8 cellular contexts compared by ENCODE assay signal in genomic region chr17:1515640-1516402, GRCh38. TPM values are rescaled to one million over a fixed set of nuclear protein-coding genes. Genes with fewer than 3 reads are reported as not detected.
DNase-seq lines count a peak whose midpoint lies in the region; ATAC-seq and TF ChIP-seq lines count a peak whose summit lies in the region.

No MANE protein-coding gene starts in this region.

- no peaks in the 10 kb centered on the region for H4K20me1 ChIP-seq in H9 (ENCODE audit: control insufficient read depth, insufficient read depth, insufficient read length)

- no CpG with 5 or more reads among the region's 32 CpGs for WGBS in H9 (ENCODE audit: extremely low coverage, insufficient read length, low lambda C conversion rate)

- no peak overlapping the region for H4K91ac ChIP-seq in H9 (ENCODE audit: insufficient read length, low read depth, low read length)

- no peak overlapping the region for H2BK12ac ChIP-seq in H9 (ENCODE audit: insufficient read length, low read depth, low read length)

- H2BK5ac ChIP-seq in H9 (ENCODE audit: insufficient read length, low read length) = no peak overlapping the region

- no peak overlapping the region for H2AK5ac ChIP-seq in H9 (ENCODE audit: insufficient read length, low read length)

- no peak overlapping the region for H2BK20ac ChIP-seq in H9 (ENCODE audit: low read depth, low read length, poor library complexity, severe bottlenecking)

- H3K27me3 ChIP-seq in H9 (ENCODE audit: insufficient read depth, low read length) = no peaks in the 10 kb centered on the region

- H3K23me2 ChIP-seq in H9 (ENCODE audit: insufficient read length, low read depth, low read length, poor library complexity, severe bottlenecking) = peaks cover 10% of the 10 kb centered on the region

- DNase-seq in DMS53 treated with DMSO at 0.1 percent for 48 hours (lab: John Stamatoyannopoulos, UW; ENCODE audit: unreplicated experiment) (peak; percentile 17), H9 (peak; percentile 82), NCI-H2227 treated with DMSO at 0.1 percent for 48 hours (lab: John Stamatoyannopoulos, UW) (peak; percentile 63), lung microvascular endothelial cell (ENCODE audit: low read depth in 2 of 2) (peak; percentile 69 to 93)
- DNase-seq in activated CD4-positive, alpha-beta T cell treated with anti-CD3 and anti-CD28 coated beads, Interleukin-2, amount 50 U/mL, for 48 hours = peak; percentile 35 to 50
- DNase-seq in effector memory CD8-positive, alpha-beta T cell = peak; percentile 53 to 60 (median 55)
- peak; percentile 46 for DNase-seq in stimulated activated naive CD8-positive, alpha-beta T cell treated with anti-CD3 and anti-CD28 coated beads, Interleukin-15, Interleukin-2, amounts not matched to agents 100 U/mL and 50 U/mL, for 24 hours

- H3K56ac ChIP-seq in H9 (ENCODE audit: insufficient read length, low read depth, low read length) = no peak overlapping the region

- peak overlapping the region; percentile 93 to 97 (median 96) for H3K27ac Mint-ChIP-seq in H9
- peak overlapping the region; percentile 85 to 89 for H3K27ac Mint-ChIP-seq in effector memory CD8-positive, alpha-beta T cell

- peak overlapping the region; percentile 86 to 89 for H3K4me3 Mint-ChIP-seq in H9
- H3K4me3 Mint-ChIP-seq in effector memory CD8-positive, alpha-beta T cell = peak overlapping the region; percentile 86

- no peak overlapping the region for H3K4ac ChIP-seq in H9 (ENCODE audit: low read depth, low read length)

- no peak overlapping the region for H3K18ac ChIP-seq in H9 (ENCODE audit: insufficient read length, low read depth, low read length)

- H3K14ac ChIP-seq in H9 (ENCODE audit: insufficient read depth, low read length) = no peak overlapping the region; the same call in 1 of the 2 replicates

- H3K27ac ChIP-seq in H9 (ENCODE audit: insufficient read length, low read depth, low read length) = no peak overlapping the region

- H3K4me1 Mint-ChIP-seq in H9 = peaks cover 14 to 21% of the 10 kb centered on the region in 2 experiments
- peaks cover 15 to 18% of the 10 kb centered on the region in 2 donors for H3K4me1 Mint-ChIP-seq in effector memory CD8-positive, alpha-beta T cell (ENCODE audit: low read depth in 2 of 2)

- no peak overlapping the region for H2BK15ac ChIP-seq in H9 (ENCODE audit: low read depth, low read length)

- 0 out of 2 replicates have a peak, but pooled peaks cover 2% of the 10 kb centered on the region for H3K4me1 ChIP-seq in H9 (ENCODE audit: insufficient read depth, low read length)

- no peak overlapping the region for H2BK120ac ChIP-seq in H9 (ENCODE audit: low read depth, low read length, poor library complexity, severe bottlenecking)

- peak overlapping the region; percentile 57 for H3K9ac ChIP-seq in H9 (ENCODE audit: extremely low read depth, insufficient read length, low read length)

- H3K27me3 Mint-ChIP-seq in H9 (ENCODE audit: low read depth) = no peaks in the 10 kb centered on the region; the same call in 1 of the 2 replicates
- H3K27me3 Mint-ChIP-seq in effector memory CD8-positive, alpha-beta T cell = no peaks in the 10 kb centered on the region

- H3K36me3 Mint-ChIP-seq in H9 (ENCODE audit: insufficient read depth in 1 of 3, low read depth in 3 of 3) = peaks cover 2 to 32% (median 22%) of the 10 kb centered on the region in 3 experiments; a peak in 6 of 7 replicates
- peaks cover 28% of the 10 kb centered on the region for H3K36me3 Mint-ChIP-seq in effector memory CD8-positive, alpha-beta T cell (ENCODE audit: insufficient read depth)

- no peaks in the 10 kb centered on the region; a peak in 1 of 5 replicates for H3K9me3 Mint-ChIP-seq in H9
- no peaks in the 10 kb centered on the region for H3K9me3 Mint-ChIP-seq in effector memory CD8-positive, alpha-beta T cell

- peak; percentile 65 for TF ChIP-seq CTCF in H9 (conservative IDR thresholded peaks at IDR 0.05)

- H3K4me2 ChIP-seq in H9 (ENCODE audit: insufficient read depth, insufficient read length, low read length) = peak overlapping the region; percentile 68

- H3K9me3 ChIP-seq in H9 (ENCODE audit: control insufficient read depth, low read depth, low read length) = no peaks in the 10 kb centered on the region

- H3K79me1 ChIP-seq in H9 (ENCODE audit: insufficient read depth, low read depth, low read length, poor library complexity, severe bottlenecking) = no peaks in the 10 kb centered on the region

- no peak overlapping the region for H4K5ac ChIP-seq in H9 (ENCODE audit: insufficient read length, low read depth, low read length)

- H3K23ac ChIP-seq in H9 (ENCODE audit: insufficient read length, low read depth, low read length) = no peak overlapping the region

- no peak overlapping the region for H4K8ac ChIP-seq in H9 (replicated peaks; ENCODE audit: insufficient read length, low read depth, low read length)

- H3T11ph ChIP-seq in H9 (ENCODE audit: low read length) = no peak overlapping the region

- no peak overlapping the region for H2AFZ ChIP-seq in H9 (ENCODE audit: low read length)

- peak; percentile 25 for ATAC-seq in effector memory CD8-positive, alpha-beta T cell (replicated peaks)
- ATAC-seq in stimulated activated naive CD8-positive, alpha-beta T cell treated with anti-CD3 and anti-CD28 coated beads, Interleukin-15, Interleukin-2, amounts not matched to agents 100 U/mL and 50 U/mL, for 24 hours = no peak
- no peak for ATAC-seq in GM19452 (IDR thresholded peaks at IDR 0.05; ENCODE audit: unreplicated experiment)

- no peaks in the 10 kb centered on the region for H3K79me2 ChIP-seq in H9 (ENCODE audit: insufficient read depth, low read length)

RNA-seq across cellular contexts. Expression of gene INPP5K, which starts 0.6 kb away (rescaled TPM):
- 28.1 and 29.4 TPM in 2 replicates for total RNA-seq in H9 (2021)
- 47.3 and 47.8 TPM in 2 replicates for total RNA-seq in lung microvascular endothelial cell

RNA-seq across cellular contexts. Expression of gene MYO1C, which starts 23.3 kb away (rescaled TPM):
- total RNA-seq in H9 (2021) = 86.5 and 87.4 TPM in 2 replicates
- total RNA-seq in lung microvascular endothelial cell = 113 and 134 TPM in 2 replicates

RNA-seq across cellular contexts. Expression of gene PITPNA, which starts 46.8 kb away (rescaled TPM):
- total RNA-seq in H9 (2021) (68.9 and 74.2 TPM in 2 replicates), lung microvascular endothelial cell (14.6 and 17.1 TPM in 2 replicates)

RNA-seq across cellular contexts. Expression of gene CRK, which starts 59.8 kb away (rescaled TPM):
- total RNA-seq in H9 (2021) (58.9 and 60.5 TPM in 2 replicates), lung microvascular endothelial cell (81.7 and 95.8 TPM in 2 replicates)

Comparison
In these comparisons a context has a peak if more than half of its experiments do, and no peak if none do; other contexts are left out.
1. DNase-seq: peak in every context shown above with its lines; median percentile 82 in H9; 81 in lung microvascular endothelial cell; 63 in NCI-H2227 treated with DMSO at 0.1 percent for 48 hours; 55 in effector memory CD8-positive, alpha-beta T cell; 46 in stimulated activated naive CD8-positive, alpha-beta T cell treated with anti-CD3 and anti-CD28 coated beads, Interleukin-15, Interleukin-2, amounts not matched to agents 100 U/mL and 50 U/mL, for 24 hours; 42 in activated CD4-positive, alpha-beta T cell treated with anti-CD3 and anti-CD28 coated beads, Interleukin-2, amount 50 U/mL, for 48 hours; 17 in DMS53 treated with DMSO at 0.1 percent for 48 hours.